23 cellular contexts compared by ENCODE assay signal in genomic region chr2:109521751-109522374, GRCh38.
"Had no signal": no experiment of that assay in that cellular context is flagged by ENCODE, and none has a peak within 500 bp of the region (broad histone marks: within the 10 kb centered on the region; RNA-seq: fewer than 3 reads in every experiment).

No MANE protein-coding gene starts in this region.

- H3K27ac ChIP-seq: heart right ventricle, ovary, psoas muscle, right atrium auricular region, testis, uterus had no signal

- H3K4me1 ChIP-seq: heart right ventricle, right atrium auricular region, testis, uterus had no signal

- H3K9me3 ChIP-seq: heart right ventricle, ovary, psoas muscle, right atrium auricular region, testis, uterus had no signal

- DNase-seq: activated B cell treated with CpG ODN at 0.5 μM for 24 hours; activated CD4-positive, alpha-beta T cell treated with anti-CD3 and anti-CD28 coated beads for 36 hours; activated CD4-positive, alpha-beta T cell treated with anti-CD3 and anti-CD28 coated beads, Interleukin-2, amount 50 U/mL, for 4 hours; activated CD8-positive, alpha-beta memory T cell treated with anti-CD3 and anti-CD28 coated beads for 24 hours; activated CD8-positive, alpha-beta memory T cell treated with anti-CD3 and anti-CD28 coated beads, Interleukin-2, amount 50 U/mL, for 4 hours; activated T-cell treated with anti-CD3 and anti-CD28 coated beads, Interleukin-2, amount 50 U/mL, for 24 hours; amniotic stem cell; cortex of kidney; heart right ventricle; islet precursor cell; left colon; naive thymus-derived CD8-positive, alpha-beta T cell; psoas muscle; stimulated activated CD4-positive, alpha-beta T cell treated with anti-CD3 and anti-CD28 coated beads, Interleukin-15, amount 100 ng/mL, for 24 hours; stimulated activated naive CD4-positive, alpha-beta T cell; T-helper 17 cell; testis; trophoblast cell; uterus had no signal

- H3K36me3 ChIP-seq: heart right ventricle, ovary, right atrium auricular region, uterus had no signal

- ATAC-seq: activated CD4-positive, alpha-beta T cell treated with anti-CD3 and anti-CD28 coated beads for 36 hours; activated T-helper 17 cell treated with anti-CD3 and anti-CD28 coated beads, Interleukin-2, amount 50 U/mL, for 72 hours; left colon; naive thymus-derived CD8-positive, alpha-beta T cell; T-helper 17 cell had no signal

- H3K27me3 ChIP-seq: heart right ventricle, ovary, right atrium auricular region, testis, uterus had no signal

- H3K4me3 ChIP-seq: heart right ventricle, lung, ovary, right atrium auricular region, testis, uterus had no signal
